ENCODE assay signal across 8 cellular contexts in genomic region chr9:21802418-21803000, GRCh38. TPM values are rescaled to one million over a fixed set of nuclear protein-coding genes. Genes with fewer than 3 reads are reported as not detected.
DNase-seq lines count a peak whose midpoint lies in the region; ATAC-seq and TF ChIP-seq lines count a peak whose summit lies in the region.

MTAP (plus strand) TSS chr9:21802636; CDS start chr9:21802749, 113 bp downstream.

- TF ChIP-seq POLR2A in stomach (IDR thresholded peaks at IDR 0.05), result peak in 1 of 4 donors; percentile 62

- TF ChIP-seq CTCF in foreskin keratinocyte (conservative IDR thresholded peaks at IDR 0.05) (no peak), neural progenitor cell (IDR thresholded peaks at IDR 0.05) (no peak), stomach (IDR thresholded peaks at IDR 0.05) (no peak)

- no peak for TF ChIP-seq EP300 in stomach (IDR thresholded peaks at IDR 0.05)

- ATAC-seq in GM21529 (IDR thresholded peaks at IDR 0.05; ENCODE audit: unreplicated experiment) (peak; percentile 88), foreskin keratinocyte (peak; percentile 83)

- H3K27me3 ChIP-seq in foreskin keratinocyte, result no peaks in the 10 kb centered on the region
- peaks cover 43% of the 10 kb centered on the region for H3K27me3 ChIP-seq in neural progenitor cell
- H3K27me3 ChIP-seq in stomach, result peaks cover 0 to 4% (median 0%) of the 10 kb centered on the region in 3 donors

- H3K36me3 ChIP-seq in neural progenitor cell (no peaks in the 10 kb centered on the region), stomach (no peaks in the 10 kb centered on the region)

- DNase-seq in DMS153 (lab: John Stamatoyannopoulos, UW) (peak; percentile 90), RPMI7951 (ENCODE audit: low read depth) (peak; percentile 91), activated gamma-delta T cell (lab: John Stamatoyannopoulos, UW) (peak; percentile 46), foreskin keratinocyte (peak; percentile 88 to 92), neural progenitor cell (ENCODE audit: low spot score) (peak; percentile 92), stomach (peak; percentile 89)

- H3K9me3 Mint-ChIP-seq in IgD-negative memory B cell (peaks cover 0 to 2% (median 0%) of the 10 kb centered on the region in 3 donors), neural progenitor cell (peaks cover 2% of the 10 kb centered on the region)

- H3K9ac ChIP-seq in neural progenitor cell, result peak within 1 kb of the TSS; percentile 36

- H3K27me3 Mint-ChIP-seq in IgD-negative memory B cell (peaks cover 2% of the 10 kb centered on the region), neural progenitor cell (ENCODE audit: insufficient read depth, low read depth) (peaks cover 11% of the 10 kb centered on the region)

- H3K27ac Mint-ChIP-seq in IgD-negative memory B cell, result peak within 1 kb of the TSS; percentile 95 to 99 (median 95)
- peak within 1 kb of the TSS; percentile 98 for H3K27ac Mint-ChIP-seq in neural progenitor cell

- H3K79me2 ChIP-seq in neural progenitor cell (ENCODE audit: low read depth), result peaks cover 46% of the 10 kb centered on the region

- H3F3A ChIP-seq in neural progenitor cell (ENCODE audit: low read depth), result peaks cover 10% of the 10 kb centered on the region

- H3K4me3 Mint-ChIP-seq in IgD-negative memory B cell (peak within 1 kb of the TSS; percentile 97 to 100 (median 98)), neural progenitor cell (peak within 1 kb of the TSS; percentile 98)

- H3K27ac ChIP-seq in foreskin keratinocyte (peak within 1 kb of the TSS; percentile 49), neural progenitor cell (no peak within 1 kb of the TSS), stomach (peak within 1 kb of the TSS; percentile 88 to 94 (median 92))

- intact Hi-C loops in stomach (cut with DNase I; ENCODE audit: low total_unique reads), result no loop called here

- H3K9me3 ChIP-seq in neural progenitor cell (ENCODE audit: low read depth) (no peaks in the 10 kb centered on the region), stomach (no peaks in the 10 kb centered on the region)

- peak within 1 kb of the TSS; percentile 97 for H3K4me2 ChIP-seq in neural progenitor cell

- H3K4me3 ChIP-seq in neural progenitor cell (peak within 1 kb of the TSS; percentile 58), stomach (peak within 1 kb of the TSS; percentile 67 to 91 (median 88))

- peak within 1 kb of the TSS; percentile 72 for H2AFZ ChIP-seq in neural progenitor cell (replicated peaks)

- H3K4me1 Mint-ChIP-seq in IgD-negative memory B cell (peaks cover 18 to 40% (median 37%) of the 10 kb centered on the region in 3 donors), neural progenitor cell (peaks cover 34% of the 10 kb centered on the region)

- peaks cover 35% of the 10 kb centered on the region for H4K20me1 ChIP-seq in neural progenitor cell (ENCODE audit: low read depth)

- 0 to 1% (median 0%) methylated on average over 18 to 48 of the region's 48 CpGs for WGBS in stomach, 5 donors

- H3K4me1 ChIP-seq in foreskin keratinocyte (peaks cover 16% of the 10 kb centered on the region), neural progenitor cell (peaks cover 14% of the 10 kb centered on the region), stomach (peaks cover 24 to 48% (median 36%) of the 10 kb centered on the region in 4 donors)

- H3K36me3 Mint-ChIP-seq in IgD-negative memory B cell, result no peaks in the 10 kb centered on the region
- H3K36me3 Mint-ChIP-seq in neural progenitor cell, result peaks cover 13% of the 10 kb centered on the region

RNA-seq across cellular contexts. Expression of gene MTAP, which starts in this region (rescaled TPM):
- 19.3 TPM for polyA plus RNA-seq in IgD-negative memory B cell
- total RNA-seq in RPMI7951 (2014; rRNA removed; shearing (Covaris generic)), result 25.7 and 34.0 TPM in 2 replicates
- total RNA-seq in foreskin keratinocyte, result 61.9 and 64.3 TPM in 2 replicates
- polyA plus RNA-seq in foreskin keratinocyte, result 24.6 and 29.9 TPM in 2 replicates
- total RNA-seq in neural progenitor cell (ENCODE audit: low replicate concordance), result 15.2 and 21.6 TPM in 2 replicates
- total RNA-seq in stomach, result 10 to 100 TPM in 4 of 5 donors, 1 to 10 TPM in 1; 1.2 to 38.4 (median 17.9) TPM
- polyA plus RNA-seq in stomach, result 10 to 100 TPM in 2 of 3 donors, 1 to 10 TPM in 1; 8.8 to 14.1 (median 10.1) TPM
